13 cellular contexts compared by ENCODE assay signal in genomic region chr6:105596284-105596755, GRCh38.
A peak's percentile ranks its signal among the peaks of the same experiment; 100 is the strongest.
DNase-seq lines count a peak whose midpoint lies in the region; ATAC-seq, FAIRE-seq and TF ChIP-seq lines count a peak whose summit lies in the region.
"Had no signal": no experiment of that assay in that cellular context is flagged by ENCODE, and none has a peak within 500 bp of the region (broad histone marks: within the 10 kb centered on the region; RNA-seq: fewer than 3 reads in every experiment).

No MANE protein-coding gene starts in this region.

- no peak for FAIRE-seq in bronchial epithelial cell (lab: Jason Lieb, UNC)
- FAIRE-seq: GM12878 had no signal

- 51 to 65% methylated on average over 4 of the region's 4 CpGs for WGBS in lung, 2 donors

- H3K36me3 ChIP-seq in bronchial epithelial cell (ENCODE audit: control insufficient read depth, insufficient read depth, low read length) = no peaks in the 10 kb centered on the region
- no peaks in the 10 kb centered on the region for H3K36me3 ChIP-seq in lung (ENCODE audit: control insufficient read depth in 2 of 2, insufficient read depth in 2 of 2, low read length in 2 of 2)

- H3K27ac ChIP-seq in lung (ENCODE audit: low read depth in 1 of 2, low read length in 1 of 2) = no peak overlapping the region

- no peak overlapping the region for H3K4me3 ChIP-seq in bronchial epithelial cell (ENCODE audit: low read depth, low read length)
- H3K4me3 ChIP-seq in lung = no peak overlapping the region
- H3K4me3 ChIP-seq: GM12878 had no signal

- H3K4me1 ChIP-seq in lung (ENCODE audit: control insufficient read depth in 2 of 2, insufficient read depth in 2 of 2, low read length in 2 of 2) = peaks cover 0 to 23% of the 10 kb centered on the region in 2 donors

- H3K9me3 ChIP-seq in lung (ENCODE audit: control insufficient read depth in 2 of 2, insufficient read depth in 1 of 2, low read length in 1 of 2) = no peaks in the 10 kb centered on the region

- H3K27me3 ChIP-seq in bronchial epithelial cell (ENCODE audit: control insufficient read depth, insufficient read depth, low read length) (no peaks in the 10 kb centered on the region), lung (ENCODE audit: control insufficient read depth, insufficient read depth) (no peaks in the 10 kb centered on the region)

- TF ChIP-seq CTCF in bronchial epithelial cell (IDR thresholded peaks at IDR 0.05; ENCODE audit: insufficient read depth, low read length, severe bottlenecking) = no peak
- no peak for TF ChIP-seq CTCF in lung (IDR thresholded peaks at IDR 0.05; ENCODE audit: control extremely low read depth, extremely low read depth)

- peak; percentile 41 for ATAC-seq in lung (ENCODE audit: insufficient read depth, low FRiP score)
- ATAC-seq: activated naive CD4-positive, alpha-beta T cell treated with anti-CD3 and anti-CD28 coated beads, Interleukin-2, amount 50 U/mL, for 72 hours; GM12878 had no signal

- DNase-seq in AG08395 (ENCODE audit: low spot score) (peak; percentile 87), LoVo (ENCODE audit: low spot score) (peak; percentile 51), bronchial epithelial cell (ENCODE audit: low read depth) (peak; percentile 99), lung (ENCODE audit: low spot score) (no peak), activated gamma-delta T cell (lab: John Stamatoyannopoulos, UW) (no peak), SHP77 (lab: John Stamatoyannopoulos, UW) (no peak), CD1c-positive myeloid dendritic cell (ENCODE audit: extremely low spot score) (no peak)
- no peak for DNase-seq in activated CD4-positive, CD25-positive, alpha-beta regulatory T cell treated with anti-CD3 and anti-CD28 coated beads, Interleukin-2, amount 50 U/mL, for 72 hours
- DNase-seq: activated B cell treated with CpG ODN at 0.5 μM for 24 hours; CD4-positive, CD25-positive, alpha-beta regulatory T cell; MV-4-11 had no signal

Comparison
In these comparisons a context has a peak if more than half of its experiments do, and no peak if none do; other contexts are left out.
1. DNase-seq: peak in AG08395 (single experiment), LoVo (single experiment) and bronchial epithelial cell (single experiment); none in lung (single experiment), activated gamma-delta T cell (single experiment), SHP77 (0 of 2), activated CD4-positive, CD25-positive, alpha-beta regulatory T cell treated with anti-CD3 and anti-CD28 coated beads, Interleukin-2, amount 50 U/mL, for 72 hours (single experiment) and CD1c-positive myeloid dendritic cell (single experiment).